Comparison of ENCODE assay signal across 16 cellular contexts in the genomic region with DNA sequence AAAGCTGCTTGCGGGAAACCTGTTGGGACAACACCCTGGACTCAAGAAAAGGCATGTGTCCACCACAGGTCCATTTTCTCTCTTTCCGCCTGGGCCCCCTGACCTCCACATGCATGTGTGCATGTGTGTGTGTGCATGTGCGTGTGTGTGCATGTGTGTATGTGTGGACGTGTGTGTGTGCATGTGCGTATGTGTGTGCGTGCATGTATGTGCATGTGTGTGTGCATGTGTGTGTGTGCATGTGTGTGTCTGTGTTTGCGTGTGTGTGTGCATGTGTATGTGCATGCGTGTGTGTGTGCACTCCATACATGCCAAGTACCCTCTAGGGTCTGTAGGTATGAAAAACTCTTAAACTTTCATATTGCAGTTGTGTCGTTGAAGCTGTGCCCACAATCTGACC. TPM values are rescaled to one million over a fixed set of nuclear protein-coding genes. Genes with fewer than 3 reads are reported as not detected.
DNase-seq lines count a peak whose midpoint lies in the region; ATAC-seq, FAIRE-seq and TF ChIP-seq lines count a peak whose summit lies in the region.
"Had no signal": no experiment of that assay in that cellular context is flagged by ENCODE, and none has a peak within 500 bp of the region (broad histone marks: within the 10 kb centered on the region; RNA-seq: fewer than 3 reads in every experiment).

No MANE protein-coding gene starts in this region.

- no peak overlapping the region for H2BK15ac ChIP-seq in mesenchymal stem cell (ENCODE audit: low read depth, poor library complexity, severe bottlenecking)

- RAD21 ChIA-PET in GM12878 (lab: Charles Lee; ENCODE audit: unreplicated experiment), result no interaction called here

- no peak for TF ChIP-seq RAD21 in GM12878 (IDR thresholded peaks at IDR 0.05; ENCODE audit: insufficient read depth, low read depth, low read length)

- CTCF ChIA-PET in GM12878 (lab: Yijun Ruan, JAX), result no interaction called here

- no peaks in the 10 kb centered on the region for H3K4me1 ChIP-seq in GM12878 (ENCODE audit: control insufficient read depth, insufficient read depth, low read length)
- peaks cover 3% of the 10 kb centered on the region for H3K4me1 ChIP-seq in mesenchymal stem cell (ENCODE audit: control insufficient read depth, insufficient read depth, low read depth, low read length)
- H3K4me1 ChIP-seq: A549, BE2C had no signal

- H3K27me3 ChIP-seq in GM12878 (replicated peaks in 1 of 2; ENCODE audit: control insufficient read depth in 2 of 2, insufficient read depth in 2 of 2, low read length in 1 of 2), result no peaks in the 10 kb centered on the region; a peak in 2 of 4 replicates
- H3K27me3 ChIP-seq in mesenchymal stem cell (ENCODE audit: control insufficient read depth in 1 of 2, insufficient read depth in 1 of 2, low read length in 2 of 2), result peaks cover 21 to 36% of the 10 kb centered on the region in 2 experiments
- H3K27me3 ChIP-seq: BE2C had no signal

- no peak for TF ChIP-seq EP300 in GM12878 (IDR thresholded peaks at IDR 0.05; ENCODE audit: borderline replicate concordance in 1 of 2, control insufficient read depth in 1 of 2, low read depth in 2 of 2, low read length in 2 of 2)

- H2BK5ac ChIP-seq in mesenchymal stem cell (ENCODE audit: low read depth, low read length, poor library complexity, severe bottlenecking), result no peak overlapping the region

- H3K9me3 ChIP-seq in GM12878 (replicated peaks; ENCODE audit: control insufficient read depth, insufficient read depth, low read length), result no peaks in the 10 kb centered on the region
- no peaks in the 10 kb centered on the region for H3K9me3 ChIP-seq in mesenchymal stem cell (ENCODE audit: control insufficient read depth, low read length)
- H3K9me3 ChIP-seq: A549, BE2C had no signal

- SMC1A ChIA-PET in GM12878 (lab: Charles Lee; ENCODE audit: uncharacterized antibody, unreplicated experiment), result interaction anchor here (1.0 to 1.3 kb wide), 2 partner anchors 8 to 93 kb away, joined by 3 to 4 read pairs; no protein-coding TSS in a partner anchor

- peak overlapping the region in 1 of 2 experiments; percentile 4 for H3K14ac ChIP-seq in mesenchymal stem cell (ENCODE audit: low read length in 2 of 2)

- H2BK120ac ChIP-seq in mesenchymal stem cell (ENCODE audit: low read depth, low read length), result no peak overlapping the region

- no peak overlapping the region for H3K18ac ChIP-seq in mesenchymal stem cell (ENCODE audit: low read depth in 1 of 2, low read length in 2 of 2)

- H3K27ac ChIP-seq in GM12878 (ENCODE audit: control insufficient read depth, insufficient read depth) (no peak overlapping the region), mesenchymal stem cell (ENCODE audit: low read length, poor library complexity, severe bottlenecking) (no peak overlapping the region)
- H3K27ac ChIP-seq: A549, C4-2B, GM23248, HL-60 had no signal

- in situ Hi-C loops in GM12878 (cut with MboI), result no loop called here

- H3K4me2 ChIP-seq in GM12878 (ENCODE audit: control insufficient read depth, insufficient read depth) (no peak overlapping the region), mesenchymal stem cell (ENCODE audit: low read length, poor library complexity, severe bottlenecking) (no peak overlapping the region)
- H3K4me2 ChIP-seq: A549 had no signal

- no peak overlapping the region for H3K23ac ChIP-seq in mesenchymal stem cell (ENCODE audit: low read length in 2 of 2)

- H3K9ac ChIP-seq in GM12878 (ENCODE audit: control insufficient read depth, insufficient read depth, low read length), result no peak overlapping the region
- no peak overlapping the region for H3K9ac ChIP-seq in mesenchymal stem cell (ENCODE audit: low read length)
- H3K9ac ChIP-seq: GM23248 had no signal

- H4K91ac ChIP-seq in mesenchymal stem cell (ENCODE audit: low read length), result peak overlapping the region; percentile 25

- no peak overlapping the region for H2AFZ ChIP-seq in GM12878 (ENCODE audit: control insufficient read depth, low read depth, low read length)
- no peak overlapping the region for H2AFZ ChIP-seq in mesenchymal stem cell (ENCODE audit: low read depth, low read length)
- H2AFZ ChIP-seq: GM23248 had no signal

- TF ChIP-seq POLR2A in GM12878 (IDR thresholded peaks at IDR 0.05; ENCODE audit: low read depth, low read length), result no peak

- no peak overlapping the region for H2AK5ac ChIP-seq in mesenchymal stem cell (ENCODE audit: low read length, severe bottlenecking)

- no peak overlapping the region for H2BK12ac ChIP-seq in mesenchymal stem cell (ENCODE audit: low read length in 2 of 2)

- TF ChIP-seq CTCF in GM12878 (IDR thresholded peaks at IDR 0.05 in 2 of 3, conservative IDR thresholded peaks at IDR 0.05 in 1 of 3; ENCODE audit: control insufficient read depth in 2 of 3, extremely low read depth in 1 of 3, insufficient read depth in 1 of 3, low read depth in 3 of 3, low read length in 3 of 3), result no peak

- POLR2A ChIA-PET in GM12878 (lab: Charles Lee), result no interaction called here

- no peak overlapping the region for H3K4me3 ChIP-seq in GM12878
- H3K4me3 ChIP-seq in mesenchymal stem cell (ENCODE audit: insufficient read depth in 1 of 2, low read depth in 1 of 2, low read length in 2 of 2), result no peak overlapping the region
- H3K4me3 ChIP-seq: A549, GM23248 had no signal

- no peaks in the 10 kb centered on the region for H3K79me2 ChIP-seq in GM12878 (ENCODE audit: control insufficient read depth, insufficient read depth, low read length)

- H4K8ac ChIP-seq in mesenchymal stem cell (ENCODE audit: low read length), result no peak overlapping the region

- no peaks in the 10 kb centered on the region for H3K36me3 ChIP-seq in GM12878 (ENCODE audit: control insufficient read depth in 2 of 2, insufficient read depth in 2 of 2, low read length in 1 of 2)
- H3K36me3 ChIP-seq in mesenchymal stem cell (ENCODE audit: control insufficient read depth in 1 of 2, insufficient read depth in 2 of 2, low read depth in 1 of 2, low read length in 2 of 2), result peaks cover 0 to 4% of the 10 kb centered on the region in 2 experiments
- H3K36me3 ChIP-seq: BE2C had no signal

- H3K79me1 ChIP-seq in mesenchymal stem cell (replicated peaks; ENCODE audit: low read length, poor library complexity, severe bottlenecking), result no peaks in the 10 kb centered on the region

- peak; percentile 96 for FAIRE-seq in HTR-8/SVneo (lab: Jason Lieb, UNC)
- no peak for FAIRE-seq in GM12878 (lab: Jason Lieb, UNC)
- FAIRE-seq in urothelium cell line (lab: Jason Lieb, UNC), result peak; percentile 99
- FAIRE-seq: A549, GM12891 had no signal

- H3K4ac ChIP-seq in mesenchymal stem cell (ENCODE audit: low read depth in 1 of 2, low read length in 2 of 2), result no peak overlapping the region

- BruUV-seq in GM12878 (replicated peaks; lab: Mats Ljungman, UMichigan), result no TSS peak

- intact Hi-C loops in GM12878 (cut with micrococcal nuclease; ENCODE audit: unreplicated experiment), result no loop called here

- H4K20me1 ChIP-seq in GM12878 (ENCODE audit: control insufficient read depth, insufficient read depth), result no peaks in the 10 kb centered on the region

- WGBS in GM12878 (ENCODE audit: insufficient coverage, insufficient replicate concordance, low lambda C conversion rate, missing lambda C conversion rate), result 38% methylated on average over 9 of the region's 9 CpGs
- WGBS in mesenchymal stem cell, result 82% methylated on average over 9 of the region's 9 CpGs

- DNase-seq in HTR-8/SVneo (ENCODE audit: insufficient read length, low spot score), result no peak
- no peak for DNase-seq in GM12878 (ENCODE audit: low read depth, low spot score)
- no peak for DNase-seq in mesenchymal stem cell
- DNase-seq in urothelium cell line (ENCODE audit: low spot score), result no peak
- no peak for DNase-seq in NCI-H187 (lab: John Stamatoyannopoulos, UW)
- DNase-seq: BE2C; CD4-positive, alpha-beta memory T cell; DMS79; GM23248; H7 had no signal

- no peak for ATAC-seq in GM12878
- no peak for ATAC-seq in HG02623 (IDR thresholded peaks at IDR 0.05; ENCODE audit: unreplicated experiment)
- ATAC-seq: A549 had no signal

RNA-seq across cellular contexts. Expression of gene CAPN14, which starts 16.3 kb away (rescaled TPM):
- total RNA-seq in GM12878 (2013; cell fraction: nucleolus; rRNA removed), result 2.8 and 3.2 TPM in 2 replicates
- total RNA-seq in GM12878 (2014; rRNA removed), result 1.1 and 1.4 TPM in 2 replicates
- total RNA-seq in GM12878 (2014; rRNA removed; fragmentation: Illumina TruSeq; extraction: Trizol), result 1.3 and 1.4 TPM in 2 replicates
- total RNA-seq in GM12878 (2021), result 1.3 and 1.5 TPM in 2 replicates
- 0.16 TPM for polyA plus RNA-seq in GM12878 (2011; ENCODE audit: low read depth)
- 1.2 and 1.5 TPM in 2 replicates for polyA plus RNA-seq in GM12878 (2011; rRNA removed)
- 0.90 and 1.0 TPM in 2 replicates for polyA plus RNA-seq in GM12878 (2011; cell fraction: cytosol; rRNA removed)
- polyA plus RNA-seq in GM12878 (2011; cell fraction: nucleus; rRNA removed), result 2.1 and 2.2 TPM in 2 replicates
- polyA plus RNA-seq in GM12878 (2012), result 0.29 and 0.34 TPM in 2 replicates
- polyA plus RNA-seq in GM12878 (2014; fragmentation: Illumina TruSeq; extraction: Trizol), result 1.5 and 1.8 TPM in 2 replicates
- under 1 TPM; 0.08 to 0.22 TPM for polyA plus RNA-seq in GM12878 (2014; fragmentation: Nextera tagmentation; extraction: Ambion mirVana)
- 1.4 TPM in 2 replicates for polyA plus RNA-seq in GM12878 (2014; rRNA removed)
- under 1 TPM; 0.64 to 0.72 TPM for polyA plus RNA-seq in GM12878 (2016; fragmentation: Nextera tagmentation; extraction: Ambion mirVana)
- polyA minus RNA-seq in GM12878 (2011; rRNA and poly(A)+ RNA removed), result 1.2 and 1.4 TPM in 2 replicates
- polyA minus RNA-seq in GM12878 (2011; cell fraction: cytosol; rRNA and poly(A)+ RNA removed), result 0.40 TPM in 1 of 2 replicates, not detected in the other
- 0.85 and 1.5 TPM in 2 replicates for polyA minus RNA-seq in GM12878 (2011; cell fraction: nucleus; rRNA and poly(A)+ RNA removed)
- polyA plus RNA-seq in mesenchymal stem cell (2013, experiment 1 of 2), result 0.07 TPM
- polyA plus RNA-seq in mesenchymal stem cell (2013, experiment 2 of 2), result 0.04 TPM
- total RNA-seq: G401 had no signal
- polyA plus RNA-seq: GM23248 had no signal

RNA-seq across cellular contexts. Expression of gene EHD3, which starts 33.0 kb away (rescaled TPM):
- total RNA-seq in GM12878 (2013; cell fraction: nucleolus; rRNA removed), result 4.6 and 4.9 TPM in 2 replicates
- total RNA-seq in GM12878 (2014; rRNA removed) (10.0 and 10.2 TPM in 2 replicates), GM12878 (2014; rRNA removed; fragmentation: Illumina TruSeq; extraction: Trizol) (6.9 and 7.1 TPM in 2 replicates), GM12878 (2021) (10.8 and 10.9 TPM in 2 replicates)
- polyA plus RNA-seq in GM12878 (2011; ENCODE audit: low read depth), result 0.89 TPM
- polyA plus RNA-seq in GM12878 (2011; rRNA removed) (3.4 and 6.1 TPM in 2 replicates), GM12878 (2014; fragmentation: Illumina TruSeq; extraction: Trizol) (6.6 and 9.3 TPM in 2 replicates), GM12878 (2014; fragmentation: Nextera tagmentation; extraction: Ambion mirVana) (1 to 10 TPM; 1.1 to 1.5 TPM), GM12878 (2014; rRNA removed) (9.4 and 9.8 TPM in 2 replicates), GM12878 (2016; fragmentation: Nextera tagmentation; extraction: Ambion mirVana) (1 to 10 TPM; 8.1 to 8.3 TPM)
- 6.3 and 8.2 TPM in 2 replicates for polyA plus RNA-seq in GM12878 (2011; cell fraction: cytosol; rRNA removed)
- 3.3 and 4.2 TPM in 2 replicates for polyA plus RNA-seq in GM12878 (2011; cell fraction: nucleus; rRNA removed)
- 1.0 and 1.1 TPM in 2 replicates for polyA plus RNA-seq in GM12878 (2012)
- 8.9 and 9.0 TPM in 2 replicates for polyA minus RNA-seq in GM12878 (2011; rRNA and poly(A)+ RNA removed)
- 2.1 and 3.1 TPM in 2 replicates for polyA minus RNA-seq in GM12878 (2011; cell fraction: cytosol; rRNA and poly(A)+ RNA removed)
- 2.2 and 3.7 TPM in 2 replicates for polyA minus RNA-seq in GM12878 (2011; cell fraction: nucleus; rRNA and poly(A)+ RNA removed)
- polyA plus RNA-seq in mesenchymal stem cell (2013, experiment 1 of 2), result 63.7 TPM
- 62.4 TPM for polyA plus RNA-seq in mesenchymal stem cell (2013, experiment 2 of 2)
